ENCODE assay signal across 10 cellular contexts in genomic region chr22:42920101-42920820, GRCh38.
A peak's percentile ranks its signal among the peaks of the same experiment; 100 is the strongest.
DNase-seq lines count a peak whose midpoint lies in the region; ATAC-seq, FAIRE-seq and TF ChIP-seq lines count a peak whose summit lies in the region.
"Had no signal": no experiment of that assay in that cellular context is flagged by ENCODE, and none has a peak within 500 bp of the region (broad histone marks: within the 10 kb centered on the region; RNA-seq: fewer than 3 reads in every experiment).

No MANE protein-coding gene starts in this region.

- H3K79me2 ChIP-seq in HCT116 (ENCODE audit: insufficient read depth, low read length) (peaks cover 51% of the 10 kb centered on the region), HepG2 (ENCODE audit: insufficient read depth, low read length) (peaks cover 80% of the 10 kb centered on the region)

- 50 to 54% methylated on average over 10 of the region's 10 CpGs for WGBS in body of pancreas, 2 donors
- WGBS in HepG2 (ENCODE audit: low lambda C conversion rate): 83% methylated on average over 10 of the region's 10 CpGs
- WGBS in suprapubic skin: 48% methylated on average over 10 of the region's 10 CpGs

- FAIRE-seq in HepG2 (lab: Jason Lieb, UNC): no peak

- RAD21 ChIA-PET in HCT116 (lab: Charles Lee; ENCODE audit: low non-redundant PET in 1 of 2, low total read pairs in 2 of 2, uncharacterized antibody in 2 of 2, unreplicated experiment in 2 of 2): no interaction called here

- no peak for ATAC-seq in HCT116
- no peak for ATAC-seq in body of pancreas
- ATAC-seq in HepG2: no peak
- no peak for ATAC-seq in HG02623 (IDR thresholded peaks at IDR 0.05; ENCODE audit: unreplicated experiment)

- H3K9me3 ChIP-seq in HCT116 (ENCODE audit: control insufficient read depth in 1 of 2, insufficient read depth in 1 of 2, low read depth in 1 of 2, low read length in 2 of 2) (no peaks in the 10 kb centered on the region), body of pancreas (no peaks in the 10 kb centered on the region), HepG2 (ENCODE audit: low read length) (no peaks in the 10 kb centered on the region), suprapubic skin (no peaks in the 10 kb centered on the region)

- POLR2A ChIA-PET in HCT116 (lab: Charles Lee) (no interaction called here), HepG2 (lab: Yijun Ruan, JAX) (interaction anchor here (2.3 kb wide), 1 partner anchor 94 kb away, joined by 7 read pairs; the partner anchor contains the start of gene PACSIN2)

- H3K27ac ChIP-seq in HCT116 (ENCODE audit: low read depth, low read length) (no peak overlapping the region), body of pancreas (peak overlapping the region in 3 of 4 donors; percentile 87 to 91 (median 91)), HepG2 (ENCODE audit: extremely low read length, insufficient read depth, low read length) (no peak overlapping the region), suprapubic skin (peak overlapping the region; percentile 59)

- H3K27me3 ChIP-seq in HCT116 (ENCODE audit: insufficient read depth, low read length): no peaks in the 10 kb centered on the region
- H3K27me3 ChIP-seq in body of pancreas: no peaks in the 10 kb centered on the region
- H3K27me3 ChIP-seq in HepG2 (ENCODE audit: control insufficient read depth in 1 of 2, insufficient read depth in 2 of 2, low read length in 2 of 2): no peaks in the 10 kb centered on the region
- no peaks in the 10 kb centered on the region for H3K27me3 ChIP-seq in suprapubic skin

- no peak overlapping the region for H3K4me3 ChIP-seq in HCT116 (replicated peaks in 1 of 2; ENCODE audit: low read depth in 1 of 2, low read length in 2 of 2)
- H3K4me3 ChIP-seq in body of pancreas: no peak overlapping the region
- no peak overlapping the region for H3K4me3 ChIP-seq in HepG2 (replicated peaks in 1 of 3; ENCODE audit: insufficient read depth in 1 of 3, low read depth in 2 of 3, low read length in 3 of 3)
- no peak overlapping the region for H3K4me3 ChIP-seq in suprapubic skin

- H3K9ac ChIP-seq in HCT116 (ENCODE audit: low read length) (no peak overlapping the region), HepG2 (ENCODE audit: insufficient read depth, low read depth, low read length) (no peak overlapping the region)

- H4K20me1 ChIP-seq in HCT116 (ENCODE audit: insufficient read depth): no peaks in the 10 kb centered on the region
- peaks cover 3% of the 10 kb centered on the region; the same call in 1 of the 2 replicates for H4K20me1 ChIP-seq in HepG2 (ENCODE audit: insufficient read depth, low read length)

- BruUV-seq in HCT116 (replicated peaks; lab: Mats Ljungman, UMichigan) (no TSS peak), HepG2 (replicated peaks; lab: Mats Ljungman, UMichigan) (no TSS peak)

- intact Hi-C loops in HCT116 (cut with micrococcal nuclease) (no loop called here), body of pancreas (cut with DNase I) (no loop called here), HepG2 (cut with micrococcal nuclease; ENCODE audit: unreplicated experiment) (no loop called here)

- TF ChIP-seq CTCF in HCT116 (IDR thresholded peaks at IDR 0.05 in 2 of 3, conservative IDR thresholded peaks at IDR 0.05 in 1 of 3; ENCODE audit: borderline replicate concordance in 1 of 3, insufficient read depth in 1 of 3, low read depth in 2 of 3, low read length in 2 of 3) (no peak), body of pancreas (IDR thresholded peaks at IDR 0.05) (no peak), HepG2 (CRISPR knock-in tag; IDR thresholded peaks at IDR 0.05) (no peak), suprapubic skin (IDR thresholded peaks at IDR 0.05) (no peak)

- H2AFZ ChIP-seq in HCT116 (ENCODE audit: low read depth, low read length, poor library complexity, severe bottlenecking) (no peak overlapping the region), HepG2 (ENCODE audit: low read length) (no peak overlapping the region)

- TF ChIP-seq RAD21 in HCT116 (IDR thresholded peaks at IDR 0.05; ENCODE audit: low read depth): no peak
- TF ChIP-seq RAD21 in HepG2 (CRISPR knock-in tag; IDR thresholded peaks at IDR 0.05): no peak

- TF ChIP-seq POLR2A in HCT116 (IDR thresholded peaks at IDR 0.05; ENCODE audit: borderline replicate concordance, extremely low read depth, insufficient read depth, insufficient read length) (no peak), body of pancreas (IDR thresholded peaks at IDR 0.05) (no peak), HepG2 (IDR thresholded peaks at IDR 0.05; ENCODE audit: insufficient read depth in 1 of 2, low read depth in 2 of 2, low read length in 2 of 2) (no peak), suprapubic skin (IDR thresholded peaks at IDR 0.05) (no peak)

- CTCF ChIA-PET in HCT116 (lab: Charles Lee) (interaction anchor here (1.0 to 1.6 kb wide), 2 partner anchors 52 to 71 kb away, joined by 4 read pairs; no protein-coding TSS in a partner anchor), HepG2 (lab: Yijun Ruan, JAX; ENCODE audit: low intra/inter-chr PET ratio, low total read pairs) (no interaction called here)

- in situ Hi-C loops in HepG2 (cut with HindIII; ENCODE audit: extremely low pct_ligation_motif_present, low pct_unique_long_range_greater_than_20kb): no loop called here

- peak overlapping the region; percentile 64 for H3K4me2 ChIP-seq in HCT116 (ENCODE audit: low read length)
- H3K4me2 ChIP-seq in HepG2 (ENCODE audit: low read depth, low read length): no peak overlapping the region

- no peaks in the 10 kb centered on the region for H3K36me3 ChIP-seq in HCT116 (ENCODE audit: control insufficient read depth in 1 of 2, insufficient read depth in 2 of 2, low read length in 2 of 2)
- no peaks in the 10 kb centered on the region for H3K36me3 ChIP-seq in body of pancreas (replicated peaks in 1 of 2; ENCODE audit: insufficient read depth in 1 of 2, low read depth in 2 of 2)
- no peaks in the 10 kb centered on the region; a peak in 1 of 5 replicates for H3K36me3 ChIP-seq in HepG2 (replicated peaks in 1 of 2; ENCODE audit: control insufficient read depth in 1 of 2, insufficient read depth in 2 of 2, low read length in 2 of 2)
- H3K36me3 ChIP-seq in suprapubic skin: no peaks in the 10 kb centered on the region

- TF ChIP-seq EP300 in HepG2 (IDR thresholded peaks at IDR 0.05; ENCODE audit: low read depth in 2 of 2, low read length in 2 of 2) (no peak), HepG2 (CRISPR knock-in tag; IDR thresholded peaks at IDR 0.05; ENCODE audit: borderline replicate concordance) (no peak), suprapubic skin (IDR thresholded peaks at IDR 0.05) (no peak)

- peaks cover 44 to 61% of the 10 kb centered on the region in 2 experiments for H3K4me1 ChIP-seq in HCT116 (ENCODE audit: control insufficient read depth in 1 of 2, insufficient read depth in 2 of 2, low read length in 2 of 2)
- peaks cover 98% of the 10 kb centered on the region for H3K4me1 ChIP-seq in body of pancreas
- H3K4me1 ChIP-seq in HepG2 (ENCODE audit: insufficient read depth, low read length): peaks cover 76% of the 10 kb centered on the region
- H3K4me1 ChIP-seq in suprapubic skin: peaks cover 66% of the 10 kb centered on the region

- DNase-seq in HCT116 (ENCODE audit: low read depth, low spot score): no peak
- peak in 1 of 4 donors; percentile 41 for DNase-seq in body of pancreas
- DNase-seq in HepG2 (ENCODE audit: low spot score): no peak
- DNase-seq in suprapubic skin (ENCODE audit: low spot score in 2 of 2): no peak
- no peak for DNase-seq in NCI-H187 (lab: John Stamatoyannopoulos, UW)
- no peak for DNase-seq in stimulated activated CD8-positive, alpha-beta memory T cell treated with anti-CD3 and anti-CD28 coated beads, Interleukin-4, amount 100 ng/mL, for 48 hours
- DNase-seq: activated CD8-positive, alpha-beta memory T cell treated with anti-CD3 and anti-CD28 coated beads, Interleukin-2, amount 50 U/mL, for 4 hours; NCI-H2081; T1000 had no signal

- no peaks in the 10 kb centered on the region for H3K9me2 ChIP-seq in HCT116 (ENCODE audit: insufficient read depth)

TF ChIP-seq in HCT116, 20 proteins besides CTCF, POLR2A, EP300 and RAD21 (continues in another document):
- TF ChIP-seq, protein P1, sequence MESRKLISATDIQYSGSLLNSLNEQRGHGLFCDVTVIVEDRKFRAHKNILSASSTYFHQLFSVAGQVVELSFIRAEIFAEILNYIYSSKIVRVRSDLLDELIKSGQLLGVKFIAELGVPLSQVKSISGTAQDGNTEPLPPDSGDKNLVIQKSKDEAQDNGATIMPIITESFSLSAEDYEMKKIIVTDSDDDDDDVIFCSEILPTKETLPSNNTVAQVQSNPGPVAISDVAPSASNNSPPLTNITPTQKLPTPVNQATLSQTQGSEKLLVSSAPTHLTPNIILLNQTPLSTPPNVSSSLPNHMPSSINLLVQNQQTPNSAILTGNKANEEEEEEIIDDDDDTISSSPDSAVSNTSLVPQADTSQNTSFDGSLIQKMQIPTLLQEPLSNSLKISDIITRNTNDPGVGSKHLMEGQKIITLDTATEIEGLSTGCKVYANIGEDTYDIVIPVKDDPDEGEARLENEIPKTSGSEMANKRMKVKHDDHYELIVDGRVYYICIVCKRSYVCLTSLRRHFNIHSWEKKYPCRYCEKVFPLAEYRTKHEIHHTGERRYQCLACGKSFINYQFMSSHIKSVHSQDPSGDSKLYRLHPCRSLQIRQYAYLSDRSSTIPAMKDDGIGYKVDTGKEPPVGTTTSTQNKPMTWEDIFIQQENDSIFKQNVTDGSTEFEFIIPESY (IDR thresholded peaks at IDR 0.05; ENCODE audit: extremely low read depth, insufficient replicate concordance, low read length): no peak

TF ChIP-seq in HepG2, 621 proteins besides CTCF, POLR2A, EP300 and RAD21:
- TF ChIP-seq RBM22 (optimal IDR thresholded peaks at IDR 0.05; ENCODE audit: low read length) (peak; percentile 66), ARNT (IDR thresholded peaks at IDR 0.05) (no peak)

Comparison
In these comparisons a context has a peak if more than half of its experiments do, and no peak if none do; other contexts are left out.
1. H3K27ac ChIP-seq: peak in body of pancreas (3 of 4) and suprapubic skin (single experiment); none in HCT116 (single experiment) and HepG2 (single experiment).